Comparison of ENCODE assay signal across 32 cellular contexts in the genomic region with DNA sequence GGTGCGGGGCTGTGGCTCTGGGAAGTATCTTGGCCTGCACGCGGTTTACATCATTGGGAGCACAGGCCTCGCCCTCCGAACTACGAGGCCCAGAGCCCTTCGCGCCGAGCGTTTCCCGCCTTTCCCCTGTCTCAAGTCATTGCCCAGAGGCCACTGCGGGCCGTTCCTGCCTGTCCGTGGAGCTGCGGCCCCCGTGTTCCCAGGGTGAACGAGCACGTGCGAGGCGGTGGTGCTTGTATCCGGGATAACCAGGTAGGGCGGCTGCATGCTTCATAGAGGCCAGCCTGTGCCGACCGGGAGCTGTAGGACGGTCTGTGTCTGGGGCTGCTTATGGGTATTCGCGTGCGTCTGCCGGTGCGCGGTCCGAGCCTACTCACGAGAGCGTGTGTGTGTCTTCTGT.
"Had no signal": no experiment of that assay in that cellular context is flagged by ENCODE, and none has a peak within 500 bp of the region (broad histone marks: within the 10 kb centered on the region; RNA-seq: fewer than 3 reads in every experiment).

No MANE protein-coding gene starts in this region.

- H3K27ac Mint-ChIP-seq: activated CD4-positive, alpha-beta memory T cell treated with anti-CD3 and anti-CD28 coated beads for 36 hours; activated CD8-positive, alpha-beta memory T cell treated with anti-CD3 and anti-CD28 coated beads, Interleukin-2, amount 10 ng/mL, durations not matched to agents 7 days and 5 days; activated CD8-positive, alpha-beta T cell treated with anti-CD3 and anti-CD28 coated beads, Interleukin-2, amount 10 ng/mL, durations not matched to agents 7 days and 5 days; activated naive CD4-positive, alpha-beta T cell treated with anti-CD3 and anti-CD28 coated beads for 36 hours; activated naive CD4-positive, alpha-beta T cell treated with anti-CD3 and anti-CD28 coated beads, Interleukin-2, amount 50 U/mL, for 24 hours; activated naive CD8-positive, alpha-beta T cell treated with anti-CD3 and anti-CD28 coated beads for 36 hours; activated naive CD8-positive, alpha-beta T cell treated with anti-CD3 and anti-CD28 coated beads, Interleukin-2, amount 50 U/mL, for 24 hours; activated T-helper 1 cell treated with anti-CD3 and anti-CD28 coated beads, Interleukin-12 subunit alpha, Interleukin-12 subunit beta, Interleukin-2, Interleukin-4 antibody, amounts not matched to agents 30 ng/mL and 10 ng/mL and 1 ng/mL, durations not matched to agents 14 hours and 24 hours and 36 hours; activated T-helper 2 cell treated with anti-CD3 and anti-CD28 coated beads, Interferon-gamma antibody, Interleukin-2, Interleukin-4, amounts not matched to agents 10 μg/mL and 5 μg/mL and 100 μg/mL, durations not matched to agents 14 hours and 24 hours and 36 hours; T-cell; T-helper 1 cell treated with Interleukin-12 subunit alpha and Interleukin-12 subunit beta and Interleukin-4 antibody, amounts not matched to agents 30 μg/mL and 1 μg/mL, for 36 hours had no signal

- DNase-seq: activated CD4-positive, alpha-beta memory T cell treated with anti-CD3 and anti-CD28 coated beads for 36 hours; activated CD4-positive, alpha-beta T cell treated with anti-CD3 and anti-CD28 coated beads for 1 hour; activated CD4-positive, alpha-beta T cell treated with anti-CD3 and anti-CD28 coated beads for 4 hours; activated CD8-positive, alpha-beta memory T cell treated with anti-CD3 and anti-CD28 coated beads, Interleukin-2, amount 10 ng/mL, durations not matched to agents 7 days and 5 days; activated CD8-positive, alpha-beta memory T cell treated with anti-CD3 and anti-CD28 coated beads, Interleukin-2, amount 50 U/mL, for 4 hours; activated CD8-positive, alpha-beta T cell treated with anti-CD3 and anti-CD28 coated beads, Interleukin-2, amount 10 ng/mL, durations not matched to agents 7 days and 5 days; activated effector memory CD4-positive, alpha-beta T cell treated with anti-CD3 and anti-CD28 coated beads, Interleukin-2, amount 50 U/mL, for 16 hours; activated naive CD4-positive, alpha-beta T cell treated with anti-CD3 and anti-CD28 coated beads for 36 hours; activated naive CD8-positive, alpha-beta T cell treated with anti-CD3 and anti-CD28 coated beads for 36 hours; activated naive CD8-positive, alpha-beta T cell treated with anti-CD3 and anti-CD28 coated beads, Interleukin-2, amount 50 U/mL, for 24 hours; activated T-cell treated with anti-CD3 and anti-CD28 coated beads, Interleukin-2, amount 50 U/mL, for 1 hour; activated T-cell treated with anti-CD3 and anti-CD28 coated beads, Interleukin-2, amount 50 U/mL, for 48 hours; adrenal gland; amygdala; aorta; body of pancreas; caudate nucleus; colonic mucosa; effector CD8-positive, alpha-beta T cell; esophagus squamous epithelium; foreskin melanocyte; SW 1271; T-cell; T1000 had no signal

- H3K27ac ChIP-seq: adrenal gland, body of pancreas, colonic mucosa, epithelial cell of prostate, esophagus squamous epithelium, gastroesophageal sphincter had no signal

- ATAC-seq: activated CD8-positive, alpha-beta memory T cell treated with anti-CD3 and anti-CD28 coated beads, Interleukin-2, amount 10 ng/mL, durations not matched to agents 7 days and 5 days; activated CD8-positive, alpha-beta T cell treated with anti-CD3 and anti-CD28 coated beads, Interleukin-2, amount 10 ng/mL, durations not matched to agents 7 days and 5 days; activated naive CD8-positive, alpha-beta T cell treated with anti-CD3 and anti-CD28 coated beads, Interleukin-2, amount 50 U/mL, for 24 hours; body of pancreas; gastroesophageal sphincter; T-cell had no signal

- H3K27me3 Mint-ChIP-seq: activated CD4-positive, alpha-beta memory T cell treated with anti-CD3 and anti-CD28 coated beads for 36 hours; activated CD8-positive, alpha-beta memory T cell treated with anti-CD3 and anti-CD28 coated beads, Interleukin-2, amount 10 ng/mL, durations not matched to agents 7 days and 5 days; activated naive CD4-positive, alpha-beta T cell treated with anti-CD3 and anti-CD28 coated beads, Interleukin-2, amount 50 U/mL, for 24 hours; activated naive CD8-positive, alpha-beta T cell treated with anti-CD3 and anti-CD28 coated beads for 36 hours; activated naive CD8-positive, alpha-beta T cell treated with anti-CD3 and anti-CD28 coated beads, Interleukin-2, amount 50 U/mL, for 24 hours; T-cell had no signal

- H3K4me1 ChIP-seq: adrenal gland, body of pancreas, colonic mucosa, esophagus squamous epithelium, gastroesophageal sphincter had no signal

- FAIRE-seq: endometrium, endothelial cell of umbilical vein had no signal

- H3K4me3 ChIP-seq: adrenal gland, body of pancreas, colonic mucosa, esophagus squamous epithelium, gastroesophageal sphincter had no signal

- H3K36me3 ChIP-seq: adrenal gland, colonic mucosa, esophagus squamous epithelium, gastroesophageal sphincter had no signal

- H3K4me3 Mint-ChIP-seq: activated CD4-positive, alpha-beta memory T cell treated with anti-CD3 and anti-CD28 coated beads for 36 hours; activated CD8-positive, alpha-beta memory T cell treated with anti-CD3 and anti-CD28 coated beads, Interleukin-2, amount 10 ng/mL, durations not matched to agents 7 days and 5 days; activated CD8-positive, alpha-beta T cell treated with anti-CD3 and anti-CD28 coated beads, Interleukin-2, amount 10 ng/mL, durations not matched to agents 7 days and 5 days; activated naive CD4-positive, alpha-beta T cell treated with anti-CD3 and anti-CD28 coated beads for 36 hours; activated naive CD4-positive, alpha-beta T cell treated with anti-CD3 and anti-CD28 coated beads, Interleukin-2, amount 50 U/mL, for 24 hours; activated naive CD8-positive, alpha-beta T cell treated with anti-CD3 and anti-CD28 coated beads for 36 hours; activated naive CD8-positive, alpha-beta T cell treated with anti-CD3 and anti-CD28 coated beads, Interleukin-2, amount 50 U/mL, for 24 hours; activated T-helper 1 cell treated with anti-CD3 and anti-CD28 coated beads, Interleukin-12 subunit alpha, Interleukin-12 subunit beta, Interleukin-2, Interleukin-4 antibody, amounts not matched to agents 30 ng/mL and 10 ng/mL and 1 ng/mL, durations not matched to agents 14 hours and 24 hours and 36 hours; T-cell; T-helper 1 cell treated with Interleukin-12 subunit alpha and Interleukin-12 subunit beta and Interleukin-4 antibody, amounts not matched to agents 30 μg/mL and 1 μg/mL, for 36 hours had no signal

- H3K9me3 ChIP-seq: colonic mucosa had no signal

- H3K27me3 ChIP-seq: adrenal gland, body of pancreas, colonic mucosa, esophagus squamous epithelium, gastroesophageal sphincter had no signal

- H3K4me1 Mint-ChIP-seq: activated CD8-positive, alpha-beta memory T cell treated with anti-CD3 and anti-CD28 coated beads, Interleukin-2, amount 10 ng/mL, durations not matched to agents 7 days and 5 days; activated naive CD4-positive, alpha-beta T cell treated with anti-CD3 and anti-CD28 coated beads, Interleukin-2, amount 50 U/mL, for 24 hours; activated naive CD8-positive, alpha-beta T cell treated with anti-CD3 and anti-CD28 coated beads for 36 hours; activated naive CD8-positive, alpha-beta T cell treated with anti-CD3 and anti-CD28 coated beads, Interleukin-2, amount 50 U/mL, for 24 hours; T-cell had no signal
